Comparison of ENCODE assay signal across 20 cellular contexts in the genomic region with DNA sequence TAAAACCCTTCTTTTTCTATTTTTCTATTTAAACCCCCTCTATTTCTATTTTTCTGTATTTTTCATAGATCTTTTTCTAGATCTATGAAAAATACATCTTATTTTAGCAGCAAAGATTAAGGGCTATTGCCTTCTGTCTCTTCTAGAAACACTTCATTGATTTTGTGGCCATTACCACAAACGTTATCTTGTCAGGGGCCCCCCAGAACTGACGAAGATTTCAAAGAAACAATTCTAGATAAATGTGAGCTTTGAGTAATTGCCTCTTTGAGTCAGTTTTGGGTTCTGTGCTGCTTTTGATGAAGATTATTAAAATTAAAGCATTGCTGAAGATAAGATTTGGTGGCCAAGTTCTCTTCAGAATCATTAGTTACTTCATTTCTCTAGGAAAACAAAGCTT.
"Had no signal": no experiment of that assay in that cellular context is flagged by ENCODE, and none has a peak within 500 bp of the region (broad histone marks: within the 10 kb centered on the region; RNA-seq: fewer than 3 reads in every experiment).

No MANE protein-coding gene starts in this region.

- DNase-seq: IMR-90, Karpas-422, KG1, MG63, NCI-H1092, NCI-H1436, NCI-H187, NCI-H2029, NCI-H2227 treated with DMSO at 0.1 percent for 48 hours, NCI-H524, NCI-H526 treated with DMSO at 0.1 percent for 48 hours, NCI-H774, Right ventricle myocardium superior, RPMI8226, SIG-M5, T-helper 1 cell, T-helper 17 cell had no signal

- H3K4me3 ChIP-seq: MG63, SJSA1, SK-N-MC had no signal

- H3K27ac ChIP-seq: SJSA1, SK-N-MC had no signal

- H3K36me3 ChIP-seq: MG63, SJSA1 had no signal

- H3K9me3 ChIP-seq: MG63, SJSA1 had no signal

- H3K27me3 ChIP-seq: MG63, SJSA1 had no signal

- H3K4me1 ChIP-seq: SJSA1 had no signal

- ATAC-seq: HepG2, T-helper 17 cell had no signal
